30 cellular contexts compared by ENCODE assay signal in genomic region chr13:95931300-95932025, GRCh38.
"Had no signal": no experiment of that assay in that cellular context is flagged by ENCODE, and none has a peak within 500 bp of the region (broad histone marks: within the 10 kb centered on the region; RNA-seq: fewer than 3 reads in every experiment).

No MANE protein-coding gene starts in this region.

- H3K9me3 Mint-ChIP-seq: activated naive CD4-positive, alpha-beta T cell treated with anti-CD3 and anti-CD28 coated beads, Interleukin-2, amount 50 U/mL, for 24 hours had no signal

- FAIRE-seq: endometrium, frontal cortex, TTC549 had no signal

- ATAC-seq: activated CD8-positive, alpha-beta memory T cell treated with anti-CD3 and anti-CD28 coated beads, Interleukin-2, amount 10 ng/mL, durations not matched to agents 7 days and 5 days; activated CD8-positive, alpha-beta T cell treated with anti-CD3 and anti-CD28 coated beads, Interleukin-2, amount 10 ng/mL, durations not matched to agents 7 days and 5 days; activated naive CD8-positive, alpha-beta T cell treated with anti-CD3 and anti-CD28 coated beads, Interleukin-2, amount 50 U/mL, for 24 hours; esophagus mucosa; WTC11 had no signal

- H3K27ac Mint-ChIP-seq: activated CD4-positive, alpha-beta memory T cell treated with anti-CD3 and anti-CD28 coated beads for 36 hours; activated CD8-positive, alpha-beta memory T cell treated with anti-CD3 and anti-CD28 coated beads, Interleukin-2, amount 10 ng/mL, durations not matched to agents 7 days and 5 days; activated CD8-positive, alpha-beta T cell treated with anti-CD3 and anti-CD28 coated beads, Interleukin-2, amount 10 ng/mL, durations not matched to agents 7 days and 5 days; activated naive CD4-positive, alpha-beta T cell treated with anti-CD3 and anti-CD28 coated beads for 36 hours; activated naive CD4-positive, alpha-beta T cell treated with anti-CD3 and anti-CD28 coated beads, Interleukin-2, amount 50 U/mL, for 24 hours; activated naive CD8-positive, alpha-beta T cell treated with anti-CD3 and anti-CD28 coated beads for 36 hours; activated naive CD8-positive, alpha-beta T cell treated with anti-CD3 and anti-CD28 coated beads, Interleukin-2, amount 50 U/mL, for 24 hours; activated T-helper 1 cell treated with anti-CD3 and anti-CD28 coated beads, Interleukin-12 subunit alpha, Interleukin-12 subunit beta, Interleukin-2, Interleukin-4 antibody, amounts not matched to agents 30 ng/mL and 10 ng/mL and 1 ng/mL, durations not matched to agents 14 hours and 24 hours and 36 hours; activated T-helper 2 cell treated with anti-CD3 and anti-CD28 coated beads, Interferon-gamma antibody, Interleukin-2, Interleukin-4, amounts not matched to agents 10 μg/mL and 5 μg/mL and 100 μg/mL, durations not matched to agents 14 hours and 24 hours and 36 hours; brain; WTC11 had no signal

- H3K9me3 ChIP-seq: colonic mucosa had no signal

- H3K27me3 Mint-ChIP-seq: activated CD4-positive, alpha-beta memory T cell treated with anti-CD3 and anti-CD28 coated beads for 36 hours; activated CD8-positive, alpha-beta memory T cell treated with anti-CD3 and anti-CD28 coated beads, Interleukin-2, amount 10 ng/mL, durations not matched to agents 7 days and 5 days; activated naive CD4-positive, alpha-beta T cell treated with anti-CD3 and anti-CD28 coated beads, Interleukin-2, amount 50 U/mL, for 24 hours; activated naive CD8-positive, alpha-beta T cell treated with anti-CD3 and anti-CD28 coated beads for 36 hours; activated naive CD8-positive, alpha-beta T cell treated with anti-CD3 and anti-CD28 coated beads, Interleukin-2, amount 50 U/mL, for 24 hours; brain had no signal

- H3K4me3 ChIP-seq: ascending aorta, breast epithelium, cardiac muscle cell, colonic mucosa had no signal

- H3K4me3 Mint-ChIP-seq: activated CD4-positive, alpha-beta memory T cell treated with anti-CD3 and anti-CD28 coated beads for 36 hours; activated CD8-positive, alpha-beta memory T cell treated with anti-CD3 and anti-CD28 coated beads, Interleukin-2, amount 10 ng/mL, durations not matched to agents 7 days and 5 days; activated CD8-positive, alpha-beta T cell treated with anti-CD3 and anti-CD28 coated beads, Interleukin-2, amount 10 ng/mL, durations not matched to agents 7 days and 5 days; activated naive CD4-positive, alpha-beta T cell treated with anti-CD3 and anti-CD28 coated beads for 36 hours; activated naive CD4-positive, alpha-beta T cell treated with anti-CD3 and anti-CD28 coated beads, Interleukin-2, amount 50 U/mL, for 24 hours; activated naive CD8-positive, alpha-beta T cell treated with anti-CD3 and anti-CD28 coated beads for 36 hours; activated naive CD8-positive, alpha-beta T cell treated with anti-CD3 and anti-CD28 coated beads, Interleukin-2, amount 50 U/mL, for 24 hours; activated T-helper 1 cell treated with anti-CD3 and anti-CD28 coated beads, Interleukin-12 subunit alpha, Interleukin-12 subunit beta, Interleukin-2, Interleukin-4 antibody, amounts not matched to agents 30 ng/mL and 10 ng/mL and 1 ng/mL, durations not matched to agents 14 hours and 24 hours and 36 hours; brain; WTC11 had no signal

- H3K36me3 ChIP-seq: breast epithelium, cardiac muscle cell, colonic mucosa had no signal

- H3K4me1 Mint-ChIP-seq: activated CD8-positive, alpha-beta memory T cell treated with anti-CD3 and anti-CD28 coated beads, Interleukin-2, amount 10 ng/mL, durations not matched to agents 7 days and 5 days; activated naive CD4-positive, alpha-beta T cell treated with anti-CD3 and anti-CD28 coated beads, Interleukin-2, amount 50 U/mL, for 24 hours; activated naive CD8-positive, alpha-beta T cell treated with anti-CD3 and anti-CD28 coated beads for 36 hours; activated naive CD8-positive, alpha-beta T cell treated with anti-CD3 and anti-CD28 coated beads, Interleukin-2, amount 50 U/mL, for 24 hours; brain; WTC11 had no signal

- DNase-seq: activated CD4-positive, alpha-beta memory T cell treated with anti-CD3 and anti-CD28 coated beads for 36 hours; activated CD4-positive, alpha-beta T cell treated with anti-CD3 and anti-CD28 coated beads for 48 hours; activated CD8-positive, alpha-beta memory T cell treated with anti-CD3 and anti-CD28 coated beads, Interleukin-2, amount 10 ng/mL, durations not matched to agents 7 days and 5 days; activated CD8-positive, alpha-beta memory T cell treated with anti-CD3 and anti-CD28 coated beads, Interleukin-2, amount 50 U/mL, for 4 hours; activated CD8-positive, alpha-beta T cell treated with anti-CD3 and anti-CD28 coated beads, Interleukin-2, amount 10 ng/mL, durations not matched to agents 7 days and 5 days; activated effector memory CD4-positive, alpha-beta T cell treated with anti-CD3 and anti-CD28 coated beads, Interleukin-2, amount 50 U/mL, for 16 hours; activated naive CD4-positive, alpha-beta T cell treated with anti-CD3 and anti-CD28 coated beads for 36 hours; activated naive CD8-positive, alpha-beta T cell treated with anti-CD3 and anti-CD28 coated beads for 36 hours; activated naive CD8-positive, alpha-beta T cell treated with anti-CD3 and anti-CD28 coated beads, Interleukin-2, amount 50 U/mL, for 24 hours; activated T-cell treated with anti-CD3 and anti-CD28 coated beads, Interleukin-2, amount 50 U/mL, for 1 hour; activated T-cell treated with anti-CD3 and anti-CD28 coated beads, Interleukin-2, amount 50 U/mL, for 48 hours; central memory CD4-positive, alpha-beta T cell; cerebellar nuclear complex; colonic mucosa; effector CD8-positive, alpha-beta T cell; foreskin fibroblast; T-helper 2 cell had no signal

- H3K27ac ChIP-seq: ascending aorta, breast epithelium, cardiac muscle cell, colonic mucosa, VCaP had no signal

- H3K4me1 ChIP-seq: ascending aorta, breast epithelium, colonic mucosa had no signal

- H3K27me3 ChIP-seq: ascending aorta, breast epithelium, cardiac muscle cell, colonic mucosa had no signal
